Comparison of ENCODE assay signal across 1 cellular context in genomic region chr16:49019826-49020401, GRCh38.
TF ChIP-seq lines count a peak whose summit lies in the region.

No MANE protein-coding gene starts in this region.

TF ChIP-seq in HepG2, 621 proteins besides CTCF, POLR2A, EP300 and RAD21 (continued from another document):
- TF ChIP-seq TIGD3 (CRISPR knock-in tag; IDR thresholded peaks at IDR 0.05; ENCODE audit: borderline replicate concordance) (no peak), NR2F6 (IDR thresholded peaks at IDR 0.05) (no peak), NR2F6 (CRISPR knock-in tag; IDR thresholded peaks at IDR 0.05) (no peak), KLF12 (CRISPR knock-in tag; IDR thresholded peaks at IDR 0.05; ENCODE audit: borderline replicate concordance) (no peak), SNAPC5 (CRISPR knock-in tag; IDR thresholded peaks at IDR 0.05; ENCODE audit: borderline replicate concordance) (no peak)
